In the genomic region with DNA sequence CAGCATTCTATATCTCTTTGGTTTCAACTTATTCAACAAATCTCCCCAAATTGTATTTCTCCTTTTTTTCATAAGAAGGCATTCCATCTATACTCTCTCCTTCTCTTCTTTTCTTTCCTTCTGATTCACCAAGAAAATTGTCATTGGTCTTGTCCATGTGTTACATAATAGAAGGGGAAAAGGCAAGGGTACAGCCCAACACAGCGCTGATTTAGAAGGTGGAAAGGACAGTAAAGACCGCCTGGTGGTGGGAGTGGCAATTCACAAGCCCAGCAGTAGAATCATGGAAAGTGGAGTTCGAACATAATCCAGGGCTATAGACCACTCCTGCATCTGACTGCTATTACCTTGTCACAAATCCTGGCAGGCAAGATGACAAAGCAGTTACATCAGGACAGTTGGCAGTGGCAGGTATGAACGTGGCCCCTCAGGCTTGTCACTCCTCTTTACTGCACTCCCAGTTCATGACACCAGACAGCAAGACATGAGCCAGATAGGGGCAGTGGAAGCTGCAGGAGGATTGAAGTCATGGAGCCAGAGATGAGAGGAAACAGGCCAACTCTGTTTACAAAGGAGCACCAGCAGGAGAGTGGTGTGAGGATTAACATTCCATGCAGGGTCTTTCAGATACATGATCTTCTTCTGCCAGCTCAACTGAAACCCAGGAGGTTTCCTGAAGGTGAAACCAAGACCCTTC, we compare ENCODE assay signal across 1 cellular context.
TF ChIP-seq lines count a peak whose summit lies in the region.

No MANE protein-coding gene starts in this region.

TF ChIP-seq in K562, 482 proteins besides CTCF, POLR2A, EP300 and RAD21 (continued from another document and continues in another):
- TF ChIP-seq U2AF2 (optimal IDR thresholded peaks at IDR 0.05; ENCODE audit: low read depth, low read length) (no peak), ATF6 (CRISPR knock-in tag; IDR thresholded peaks at IDR 0.05) (no peak), FOXK2 (conservative IDR thresholded peaks at IDR 0.05 in 1 of 2, IDR thresholded peaks at IDR 0.05 in 1 of 2; ENCODE audit: low read depth in 2 of 2) (0 out of 4 replicates have a peak, but pooled peaks of 1 of the 2 experiments have one; percentile 40), RREB1 (CRISPR knock-in tag; IDR thresholded peaks at IDR 0.05) (no peak), ZMIZ1 (IDR thresholded peaks at IDR 0.05; ENCODE audit: low read depth in 2 of 2, low read length in 2 of 2) (no peak), ATF1 (CRISPR knock-in tag; IDR thresholded peaks at IDR 0.05) (no peak), ATF1 (tag; IDR thresholded peaks at IDR 0.05) (peak; percentile 15; the same call in 1 of the 2 replicates), NFYB (IDR thresholded peaks at IDR 0.05; ENCODE audit: extremely low read depth, insufficient read length) (no peak), NCOA2 (IDR thresholded peaks at IDR 0.05; ENCODE audit: partially characterized antibody in 2 of 2) (no peak), ZNF764 (CRISPR knock-in tag; IDR thresholded peaks at IDR 0.05; ENCODE audit: low read depth) (no peak), SAFB2 (IDR thresholded peaks at IDR 0.05; ENCODE audit: borderline replicate concordance, low read depth, low read length, severe bottlenecking) (no peak), MCM5 (IDR thresholded peaks at IDR 0.05; ENCODE audit: low read depth) (no peak), HDAC8 (tag; IDR thresholded peaks at IDR 0.05) (0 out of 2 replicates have a peak, but pooled peaks have one; percentile 31), NFATC3 (IDR thresholded peaks at IDR 0.05) (0 out of 2 replicates have a peak, but pooled peaks have one; percentile 31)
- TF ChIP-seq, protein P1, sequence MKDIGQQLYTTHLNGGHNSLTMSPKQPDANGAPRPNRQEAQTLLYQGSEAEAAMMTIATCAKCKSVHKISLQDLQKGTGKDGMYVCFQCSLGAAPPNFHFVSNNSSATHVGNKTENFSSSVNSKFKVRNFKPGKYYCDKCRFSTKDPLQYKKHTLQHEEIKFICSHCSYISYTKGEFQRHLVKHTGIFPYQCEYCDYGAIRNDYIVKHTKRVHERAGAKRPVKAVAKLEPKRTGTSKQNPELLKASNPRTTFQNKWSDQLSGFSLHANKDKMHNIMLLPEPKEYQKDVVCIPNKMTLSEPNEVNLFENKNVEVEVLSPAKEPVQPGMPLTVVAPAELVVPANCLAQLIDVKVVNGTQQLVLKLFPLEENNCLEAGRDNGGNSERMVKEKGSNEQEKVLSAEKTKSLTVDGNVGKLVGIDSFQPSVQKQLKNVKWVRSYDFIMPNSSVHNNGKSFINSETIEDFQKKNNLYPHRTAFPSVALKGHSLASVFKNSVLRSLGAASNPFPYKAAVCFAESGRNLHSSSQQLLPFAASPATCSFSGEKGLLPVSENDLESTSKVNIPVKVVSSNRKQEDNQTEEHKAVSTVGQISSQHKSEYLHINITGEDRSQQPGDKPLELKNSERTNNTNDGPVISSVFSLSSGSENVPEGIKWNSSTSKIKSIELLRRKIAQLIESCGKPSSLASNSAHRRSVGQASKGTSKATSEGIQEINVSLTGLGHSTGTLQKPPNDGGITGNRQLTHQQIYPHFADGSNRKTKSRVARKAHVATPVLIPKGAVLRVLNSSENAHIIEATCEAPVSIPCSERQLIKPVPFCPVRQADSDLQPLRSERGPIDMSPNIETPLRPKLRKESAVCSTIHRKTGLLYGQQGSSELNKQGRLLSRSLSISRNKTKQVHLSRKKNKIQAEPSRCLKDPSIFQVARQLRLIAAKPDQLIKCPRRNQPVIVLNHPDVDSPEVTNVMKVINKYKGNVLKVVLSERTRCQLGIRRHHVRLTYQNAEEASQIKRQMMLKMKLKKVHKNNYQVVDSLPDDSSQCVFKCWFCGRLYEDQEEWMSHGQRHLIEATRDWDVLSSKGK (CRISPR knock-in tag; IDR thresholded peaks at IDR 0.05), result no peak
- TF ChIP-seq, protein P2, sequence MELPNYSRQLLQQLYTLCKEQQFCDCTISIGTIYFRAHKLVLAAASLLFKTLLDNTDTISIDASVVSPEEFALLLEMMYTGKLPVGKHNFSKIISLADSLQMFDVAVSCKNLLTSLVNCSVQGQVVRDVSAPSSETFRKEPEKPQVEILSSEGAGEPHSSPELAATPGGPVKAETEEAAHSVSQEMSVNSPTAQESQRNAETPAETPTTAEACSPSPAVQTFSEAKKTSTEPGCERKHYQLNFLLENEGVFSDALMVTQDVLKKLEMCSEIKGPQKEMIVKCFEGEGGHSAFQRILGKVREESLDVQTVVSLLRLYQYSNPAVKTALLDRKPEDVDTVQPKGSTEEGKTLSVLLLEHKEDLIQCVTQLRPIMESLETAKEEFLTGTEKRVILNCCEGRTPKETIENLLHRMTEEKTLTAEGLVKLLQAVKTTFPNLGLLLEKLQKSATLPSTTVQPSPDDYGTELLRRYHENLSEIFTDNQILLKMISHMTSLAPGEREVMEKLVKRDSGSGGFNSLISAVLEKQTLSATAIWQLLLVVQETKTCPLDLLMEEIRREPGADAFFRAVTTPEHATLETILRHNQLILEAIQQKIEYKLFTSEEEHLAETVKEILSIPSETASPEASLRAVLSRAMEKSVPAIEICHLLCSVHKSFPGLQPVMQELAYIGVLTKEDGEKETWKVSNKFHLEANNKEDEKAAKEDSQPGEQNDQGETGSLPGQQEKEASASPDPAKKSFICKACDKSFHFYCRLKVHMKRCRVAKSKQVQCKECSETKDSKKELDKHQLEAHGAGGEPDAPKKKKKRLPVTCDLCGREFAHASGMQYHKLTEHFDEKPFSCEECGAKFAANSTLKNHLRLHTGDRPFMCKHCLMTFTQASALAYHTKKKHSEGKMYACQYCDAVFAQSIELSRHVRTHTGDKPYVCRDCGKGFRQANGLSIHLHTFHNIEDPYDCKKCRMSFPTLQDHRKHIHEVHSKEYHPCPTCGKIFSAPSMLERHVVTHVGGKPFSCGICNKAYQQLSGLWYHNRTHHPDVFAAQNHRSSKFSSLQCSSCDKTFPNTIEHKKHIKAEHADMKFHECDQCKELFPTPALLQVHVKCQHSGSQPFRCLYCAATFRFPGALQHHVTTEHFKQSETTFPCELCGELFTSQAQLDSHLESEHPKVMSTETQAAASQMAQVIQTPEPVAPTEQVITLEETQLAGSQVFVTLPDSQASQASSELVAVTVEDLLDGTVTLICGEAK (IDR thresholded peaks at IDR 0.05), result no peak
- TF ChIP-seq, protein P2 (CRISPR knock-in tag; IDR thresholded peaks at IDR 0.05), result no peak
- TF ChIP-seq, protein P3, sequence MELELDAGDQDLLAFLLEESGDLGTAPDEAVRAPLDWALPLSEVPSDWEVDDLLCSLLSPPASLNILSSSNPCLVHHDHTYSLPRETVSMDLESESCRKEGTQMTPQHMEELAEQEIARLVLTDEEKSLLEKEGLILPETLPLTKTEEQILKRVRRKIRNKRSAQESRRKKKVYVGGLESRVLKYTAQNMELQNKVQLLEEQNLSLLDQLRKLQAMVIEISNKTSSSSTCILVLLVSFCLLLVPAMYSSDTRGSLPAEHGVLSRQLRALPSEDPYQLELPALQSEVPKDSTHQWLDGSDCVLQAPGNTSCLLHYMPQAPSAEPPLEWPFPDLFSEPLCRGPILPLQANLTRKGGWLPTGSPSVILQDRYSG (tag; conservative IDR thresholded peaks at IDR 0.05; ENCODE audit: low read depth), result no peak
- TF ChIP-seq, protein P4, sequence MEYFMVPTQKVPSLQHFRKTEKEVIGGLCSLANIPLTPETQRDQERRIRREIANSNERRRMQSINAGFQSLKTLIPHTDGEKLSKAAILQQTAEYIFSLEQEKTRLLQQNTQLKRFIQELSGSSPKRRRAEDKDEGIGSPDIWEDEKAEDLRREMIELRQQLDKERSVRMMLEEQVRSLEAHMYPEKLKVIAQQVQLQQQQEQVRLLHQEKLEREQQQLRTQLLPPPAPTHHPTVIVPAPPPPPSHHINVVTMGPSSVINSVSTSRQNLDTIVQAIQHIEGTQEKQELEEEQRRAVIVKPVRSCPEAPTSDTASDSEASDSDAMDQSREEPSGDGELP (CRISPR knock-in tag; IDR thresholded peaks at IDR 0.05; ENCODE audit: borderline replicate concordance), result no peak
